8 cellular contexts compared by ENCODE assay signal in genomic region chr13:38687246-38688229, GRCh38. TPM values are rescaled to one million over a fixed set of nuclear protein-coding genes. Genes with fewer than 3 reads are reported as not detected.
DNase-seq lines count a peak whose midpoint lies in the region; ATAC-seq and TF ChIP-seq lines count a peak whose summit lies in the region.

No MANE protein-coding gene starts in this region.

- H3K36me3 ChIP-seq in iPS DF 6.9 (ENCODE audit: control insufficient read depth, insufficient read depth, low read length) (peaks cover 3% of the 10 kb centered on the region; the same call in 1 of the 2 replicates), gastrocnemius medialis (no peaks in the 10 kb centered on the region)

- H3K4me3 ChIP-seq in iPS DF 6.9 (ENCODE audit: low read length) (peak overlapping the region; percentile 69), gastrocnemius medialis (peak overlapping the region; percentile 63 to 70 (median 68))

- no peak overlapping the region for H2BK15ac ChIP-seq in H9 (ENCODE audit: low read depth, low read length)

- H3K4me2 ChIP-seq in H9 (ENCODE audit: insufficient read depth, insufficient read length, low read length), result peak overlapping the region; percentile 96

- no peak overlapping the region for H2BK20ac ChIP-seq in H9 (ENCODE audit: low read depth, low read length, poor library complexity, severe bottlenecking)

- H2AFZ ChIP-seq in H9 (ENCODE audit: low read length), result no peak overlapping the region

- H3K79me1 ChIP-seq in H9 (ENCODE audit: insufficient read depth, low read depth, low read length, poor library complexity, severe bottlenecking), result no peaks in the 10 kb centered on the region

- intact Hi-C loops in gastrocnemius medialis (cut with DNase I; ENCODE audit: low total_unique reads), result no loop called here

- peak overlapping the region; percentile 9; the same call in 1 of the 2 replicates for H3K14ac ChIP-seq in H9 (ENCODE audit: insufficient read depth, low read length)

- no peak overlapping the region for H4K5ac ChIP-seq in H9 (ENCODE audit: insufficient read length, low read depth, low read length)

- ATAC-seq in gastrocnemius medialis (peak; percentile 11 to 42), HG02678 (IDR thresholded peaks at IDR 0.05; ENCODE audit: unreplicated experiment) (no peak), HG02981 (IDR thresholded peaks at IDR 0.05; ENCODE audit: unreplicated experiment) (no peak)

- peaks cover 22% of the 10 kb centered on the region for H3K27me3 Mint-ChIP-seq in H9 (ENCODE audit: low read depth)

- H3K4me3 Mint-ChIP-seq in H9, result peak overlapping the region; percentile 82 to 89

- H3K23ac ChIP-seq in H9 (ENCODE audit: insufficient read length, low read depth, low read length), result no peak overlapping the region

- H3K56ac ChIP-seq in H9 (ENCODE audit: insufficient read length, low read depth, low read length), result no peak overlapping the region

- H3T11ph ChIP-seq in H9 (ENCODE audit: low read length), result no peak overlapping the region

- peaks cover 3% of the 10 kb centered on the region; the same call in 1 of the 2 replicates for H3K27me3 ChIP-seq in H9 (ENCODE audit: insufficient read depth, low read length)
- peaks cover 4% of the 10 kb centered on the region; the same call in 1 of the 2 replicates for H3K27me3 ChIP-seq in iPS DF 6.9 (ENCODE audit: control insufficient read depth, insufficient read depth, low read length)
- no peaks in the 10 kb centered on the region for H3K27me3 ChIP-seq in gastrocnemius medialis

- no peak overlapping the region for H2BK12ac ChIP-seq in H9 (ENCODE audit: insufficient read length, low read depth, low read length)

- peaks cover 18% of the 10 kb centered on the region for H3K23me2 ChIP-seq in H9 (ENCODE audit: insufficient read length, low read depth, low read length, poor library complexity, severe bottlenecking)

- no peak overlapping the region for H3K27ac Mint-ChIP-seq in H9

- DNase-seq in H9 (peak; percentile 51), iPS DF 6.9 (ENCODE audit: low read depth, low spot score) (no peak), gastrocnemius medialis (no peak), medulla oblongata (ENCODE audit: extremely low spot score) (no peak), putamen (ENCODE audit: low spot score) (no peak)

- peaks cover 10 to 17% of the 10 kb centered on the region in 2 experiments; a peak in 4 of 5 replicates for H3K9me3 Mint-ChIP-seq in H9

- no peak overlapping the region for H4K8ac ChIP-seq in H9 (replicated peaks; ENCODE audit: insufficient read length, low read depth, low read length)

- peak overlapping the region; percentile 43 for H3K9ac ChIP-seq in H9 (ENCODE audit: extremely low read depth, insufficient read length, low read length)

- H4K91ac ChIP-seq in H9 (ENCODE audit: insufficient read length, low read depth, low read length), result no peak overlapping the region

- in situ Hi-C loops in gastrocnemius medialis (cut with MboI; ENCODE audit: low sequenced_read_pairs in 4 of 4), result loop anchor here in 2 of 4 donors (5.0 to 25.0 kb wide), 3 partner anchors 77 to 175 kb away; no protein-coding TSS in a partner anchor

- H3K18ac ChIP-seq in H9 (ENCODE audit: insufficient read length, low read depth, low read length), result no peak overlapping the region

- no peaks in the 10 kb centered on the region for H3K9me3 ChIP-seq in H9 (ENCODE audit: control insufficient read depth, low read depth, low read length)
- H3K9me3 ChIP-seq in iPS DF 6.9 (ENCODE audit: control insufficient read depth, insufficient read depth, low read length), result no peaks in the 10 kb centered on the region
- H3K9me3 ChIP-seq in gastrocnemius medialis, result no peaks in the 10 kb centered on the region

- peaks cover 37 to 41% (median 38%) of the 10 kb centered on the region in 3 experiments for H3K36me3 Mint-ChIP-seq in H9 (ENCODE audit: insufficient read depth in 1 of 3, low read depth in 3 of 3)

- H4K20me1 ChIP-seq in H9 (ENCODE audit: control insufficient read depth, insufficient read depth, insufficient read length), result no peaks in the 10 kb centered on the region

- H3K79me2 ChIP-seq in H9 (ENCODE audit: insufficient read depth, low read length), result no peaks in the 10 kb centered on the region

- H2AK5ac ChIP-seq in H9 (ENCODE audit: insufficient read length, low read length), result no peak overlapping the region

- H3K27ac ChIP-seq in H9 (ENCODE audit: insufficient read length, low read depth, low read length), result no peak overlapping the region
- H3K27ac ChIP-seq in VCaP, result peak overlapping the region; percentile 58
- H3K27ac ChIP-seq in iPS DF 6.9 (ENCODE audit: low read length), result no peak overlapping the region
- H3K27ac ChIP-seq in gastrocnemius medialis, result peak overlapping the region; percentile 35 to 61 (median 55)

- no CpG with 5 or more reads among the region's 80 CpGs for WGBS in H9 (ENCODE audit: extremely low coverage, insufficient read length, low lambda C conversion rate)
- no CpG with 5 or more reads among the region's 80 CpGs for WGBS in iPS DF 6.9 (ENCODE audit: insufficient coverage, insufficient read length)

- H2BK5ac ChIP-seq in H9 (ENCODE audit: insufficient read length, low read length), result no peak overlapping the region

- peaks cover 16 to 19% of the 10 kb centered on the region in 2 experiments for H3K4me1 Mint-ChIP-seq in H9

- H3K4me1 ChIP-seq in H9 (ENCODE audit: insufficient read depth, low read length) (no peaks in the 10 kb centered on the region), iPS DF 6.9 (ENCODE audit: control insufficient read depth, insufficient read depth, low read length) (peaks cover 2% of the 10 kb centered on the region; the same call in 1 of the 2 replicates), gastrocnemius medialis (peaks cover 2 to 21% of the 10 kb centered on the region in 2 donors)

- TF ChIP-seq CTCF in H9 (conservative IDR thresholded peaks at IDR 0.05), result no peak
- no peak for TF ChIP-seq CTCF in VCaP (conservative IDR thresholded peaks at IDR 0.05)
- TF ChIP-seq CTCF in gastrocnemius medialis (IDR thresholded peaks at IDR 0.05 in 4 of 5, conservative IDR thresholded peaks at IDR 0.05 in 1 of 5), result no peak

- no peak for TF ChIP-seq POLR2A in gastrocnemius medialis (IDR thresholded peaks at IDR 0.05)

- H2BK120ac ChIP-seq in H9 (ENCODE audit: low read depth, low read length, poor library complexity, severe bottlenecking), result no peak overlapping the region

- H3K4ac ChIP-seq in H9 (ENCODE audit: low read depth, low read length), result no peak overlapping the region

RNA-seq across cellular contexts. Expression of gene FREM2, which starts 0.7 kb away (rescaled TPM):
- total RNA-seq in H9 (2021), result 15.4 and 16.0 TPM in 2 replicates
- total RNA-seq in gastrocnemius medialis, result 1 to 10 TPM; 1.3 to 6.4 (median 2.4) TPM

Comparison
In these comparisons a context has a peak if more than half of its experiments do, and no peak if none do; other contexts are left out.
1. H3K27ac ChIP-seq: peak in VCaP (single experiment) and gastrocnemius medialis (4 of 4); none in H9 (single experiment) and iPS DF 6.9 (single experiment).
2. ATAC-seq: peak in gastrocnemius medialis (2 of 2); none in HG02678 (single experiment) and HG02981 (single experiment).